Comparison of ENCODE assay signal across 1 cellular context in genomic region chr19:55495646-55496349, GRCh38.
TF ChIP-seq lines count a peak whose summit lies in the region.

No MANE protein-coding gene starts in this region.

TF ChIP-seq in H1, 55 proteins besides CTCF, POLR2A, EP300 and RAD21:
- TF ChIP-seq ASH2L (IDR thresholded peaks at IDR 0.05; ENCODE audit: low read length) (no peak), GABPA (IDR thresholded peaks at IDR 0.05; ENCODE audit: borderline replicate concordance, insufficient read depth, low read length) (no peak), BRCA1 (IDR thresholded peaks at IDR 0.05; ENCODE audit: low read depth, low read length) (no peak), TCF12 (IDR thresholded peaks at IDR 0.05; ENCODE audit: low read depth, low read length) (no peak), CEBPB (IDR thresholded peaks at IDR 0.05; ENCODE audit: low read depth, low read length) (no peak), BACH1 (IDR thresholded peaks at IDR 0.05; ENCODE audit: low read length) (no peak), KDM1A (IDR thresholded peaks at IDR 0.05; ENCODE audit: borderline replicate concordance, low read length) (0 out of 2 replicates have a peak, but pooled peaks have one; percentile 10)
